Comparison of ENCODE assay signal across 37 cellular contexts in genomic region chr5:64949331-64949730, GRCh38.
"Had no signal": no experiment of that assay in that cellular context is flagged by ENCODE, and none has a peak within 500 bp of the region (broad histone marks: within the 10 kb centered on the region; RNA-seq: fewer than 3 reads in every experiment).

No MANE protein-coding gene starts in this region.

- H3K27me3 Mint-ChIP-seq: activated B cell treated with CpG ODN at 0.5 μM for 24 hours; activated CD4-positive, alpha-beta memory T cell treated with anti-CD3 and anti-CD28 coated beads for 36 hours; activated naive CD4-positive, alpha-beta T cell treated with anti-CD3 and anti-CD28 coated beads, Interleukin-2, amount 10 ng/mL, durations not matched to agents 7 days and 5 days; activated naive CD8-positive, alpha-beta T cell; activated naive CD8-positive, alpha-beta T cell treated with anti-CD3 and anti-CD28 coated beads, Interleukin-2, amount 50 U/mL, for 24 hours had no signal

- H3K9me3 Mint-ChIP-seq: activated B cell treated with CpG ODN at 0.5 μM for 24 hours; activated CD4-positive, alpha-beta memory T cell treated with anti-CD3 and anti-CD28 coated beads for 36 hours; activated naive CD4-positive, alpha-beta T cell treated with anti-CD3 and anti-CD28 coated beads, Interleukin-2, amount 10 ng/mL, durations not matched to agents 7 days and 5 days; activated naive CD8-positive, alpha-beta T cell treated with anti-CD3 and anti-CD28 coated beads, Interleukin-2, amount 50 U/mL, for 24 hours; activated T-cell treated with anti-CD3 and anti-CD28 coated beads, Interleukin-2, amount 50 U/mL, for 4 hours had no signal

- H3K36me3 ChIP-seq: brain microvascular endothelial cell had no signal

- H3K36me3 Mint-ChIP-seq: activated CD4-positive, alpha-beta memory T cell treated with anti-CD3 and anti-CD28 coated beads for 36 hours; activated naive CD4-positive, alpha-beta T cell treated with anti-CD3 and anti-CD28 coated beads, Interleukin-2, amount 10 ng/mL, durations not matched to agents 7 days and 5 days had no signal

- H3K4me1 Mint-ChIP-seq: activated B cell treated with CpG ODN at 0.5 μM for 24 hours; activated naive CD4-positive, alpha-beta T cell treated with anti-CD3 and anti-CD28 coated beads, Interleukin-2, amount 10 ng/mL, durations not matched to agents 7 days and 5 days; activated naive CD8-positive, alpha-beta T cell treated with anti-CD3 and anti-CD28 coated beads, Interleukin-2, amount 50 U/mL, for 24 hours had no signal

- H3K27ac Mint-ChIP-seq: activated B cell treated with CpG ODN at 0.5 μM for 24 hours; activated CD4-positive, alpha-beta memory T cell treated with anti-CD3 and anti-CD28 coated beads for 36 hours; activated naive CD4-positive, alpha-beta T cell treated with anti-CD3 and anti-CD28 coated beads, Interleukin-2, amount 10 ng/mL, durations not matched to agents 7 days and 5 days; activated naive CD8-positive, alpha-beta T cell; activated naive CD8-positive, alpha-beta T cell treated with anti-CD3 and anti-CD28 coated beads, Interleukin-2, amount 50 U/mL, for 24 hours had no signal

- ATAC-seq: activated naive CD8-positive, alpha-beta T cell treated with anti-CD3 and anti-CD28 coated beads, Interleukin-2, amount 50 U/mL, for 24 hours; activated T-cell treated with anti-CD3 and anti-CD28 coated beads, Interleukin-2, amount 50 U/mL, for 4 hours; Panc1; SK-N-SH treated with all-trans-retinoic acid at 6 μM for 48 hours had no signal

- H3K27ac ChIP-seq: brain microvascular endothelial cell, VCaP had no signal

- H3K4me3 Mint-ChIP-seq: activated B cell treated with CpG ODN at 0.5 μM for 24 hours; activated CD4-positive, alpha-beta memory T cell treated with anti-CD3 and anti-CD28 coated beads for 36 hours; activated naive CD4-positive, alpha-beta T cell treated with anti-CD3 and anti-CD28 coated beads, Interleukin-2, amount 10 ng/mL, durations not matched to agents 7 days and 5 days; activated naive CD8-positive, alpha-beta T cell; activated naive CD8-positive, alpha-beta T cell treated with anti-CD3 and anti-CD28 coated beads, Interleukin-2, amount 50 U/mL, for 24 hours; activated T-cell treated with anti-CD3 and anti-CD28 coated beads, Interleukin-2, amount 50 U/mL, for 4 hours had no signal

- DNase-seq: activated B cell treated with CpG ODN at 0.5 μM for 24 hours; activated CD4-positive, alpha-beta memory T cell treated with anti-CD3 and anti-CD28 coated beads for 36 hours; activated CD4-positive, alpha-beta T cell treated with anti-CD3 and anti-CD28 coated beads for 4 hours; activated CD4-positive, alpha-beta T cell treated with anti-CD3 and anti-CD28 coated beads, Interleukin-2, amount 50 U/mL, for 1 hour; activated CD4-positive, CD25-positive, alpha-beta regulatory T cell treated with anti-CD3 and anti-CD28 coated beads, Interleukin-2, amount 50 U/mL, for 72 hours; activated CD8-positive, alpha-beta memory T cell treated with anti-CD3 and anti-CD28 coated beads, Interleukin-2, amount 50 U/mL, for 4 hours; activated effector memory CD4-positive, alpha-beta T cell treated with Interleukin-2 at 50 U/mL for 16 hours; activated naive CD4-positive, alpha-beta T cell treated with anti-CD3 and anti-CD28 coated beads, Interleukin-2, amount 10 ng/mL, durations not matched to agents 7 days and 5 days; activated naive CD8-positive, alpha-beta T cell treated with anti-CD3 and anti-CD28 coated beads, Interleukin-2, amount 50 U/mL, for 24 hours; activated T-cell treated with anti-CD3 and anti-CD28 coated beads for 4 hours; activated T-cell treated with anti-CD3 and anti-CD28 coated beads, Interleukin-2, amount 50 U/mL, for 4 hours; amniotic stem cell; aorta; brain microvascular endothelial cell; central memory CD4-positive, alpha-beta T cell; Kasumi-1; MM.1S; MV-4-11; NCI-H1092; NCI-H1436 treated with DMSO at 0.1 percent for 48 hours; NCI-H1694 treated with DMSO at 0.1 percent for 48 hours; NCI-H2029; NCI-H2107; NCI-H2171; NCI-H2227 treated with DMSO at 0.1 percent for 48 hours; NCI-H446; NCI-H510A treated with DMSO at 0.1 percent for 48 hours; NCI-H526 treated with DMSO at 0.1 percent for 48 hours; NCI-H774; SHP77 treated with DMSO at 0.1 percent for 48 hours; T-helper 1 cell; T-helper 2 cell; T-helper 9 cell had no signal
